ENCODE assay signal across 21 cellular contexts in genomic region chr3:77041756-77042155, GRCh38. TPM values are rescaled to one million over a fixed set of nuclear protein-coding genes. Genes with fewer than 3 reads are reported as not detected.
DNase-seq lines count a peak whose midpoint lies in the region; ATAC-seq and TF ChIP-seq lines count a peak whose summit lies in the region.
"Had no signal": no experiment of that assay in that cellular context is flagged by ENCODE, and none has a peak within 500 bp of the region (broad histone marks: within the 10 kb centered on the region; RNA-seq: fewer than 3 reads in every experiment).

No MANE protein-coding gene starts in this region.

- H3K9me3 Mint-ChIP-seq in WTC11, result no peaks in the 10 kb centered on the region

- peak overlapping the region; percentile 87 for H3K4me3 Mint-ChIP-seq in WTC11
- H3K4me3 Mint-ChIP-seq: CD4-positive, alpha-beta T cell; stimulated activated effector memory CD8-positive, alpha-beta T cell treated with anti-CD3 and anti-CD28 coated beads, Interleukin-12 subunit alpha, Interleukin-12 subunit beta, amount 100 ng/mL, for 72 hours; T-helper 17 cell had no signal

- intact Hi-C loops in left lung (cut with DNase I), result no loop called here
- intact Hi-C loops in upper lobe of right lung (cut with DNase I), result loop anchor here (10.0 kb wide), 1 partner anchor 213 kb away; no protein-coding TSS in a partner anchor
- intact Hi-C loops in right lobe of liver (cut with DNase I), result loop anchor here in 1 of 2 donors (10.0 kb wide), 1 partner anchor 213 kb away; no protein-coding TSS in a partner anchor

- TF ChIP-seq CTCF in WTC11 (IDR thresholded peaks at IDR 0.05) (no peak), left lung (IDR thresholded peaks at IDR 0.05) (no peak), upper lobe of right lung (IDR thresholded peaks at IDR 0.05) (no peak), right lobe of liver (IDR thresholded peaks at IDR 0.05) (no peak)

- H3K36me3 Mint-ChIP-seq in WTC11, result no peaks in the 10 kb centered on the region
- H3K36me3 Mint-ChIP-seq: stimulated activated effector memory CD8-positive, alpha-beta T cell treated with anti-CD3 and anti-CD28 coated beads, Interleukin-12 subunit alpha, Interleukin-12 subunit beta, amount 100 ng/mL, for 72 hours had no signal

- 43% methylated on average over 2 of the region's 2 CpGs for WGBS in right lobe of liver (ENCODE audit: insufficient coverage, low coverage, low lambda C conversion rate, missing lambda C conversion rate)

- no peaks in the 10 kb centered on the region for H3K36me3 ChIP-seq in left lung
- H3K36me3 ChIP-seq in upper lobe of right lung, result no peaks in the 10 kb centered on the region
- no peaks in the 10 kb centered on the region for H3K36me3 ChIP-seq in right lobe of liver

- POLR2A ChIA-PET in WTC11 (lab: Charles Lee), result no interaction called here

- H3K4me1 ChIP-seq in left lung (peaks cover 0 to 10% of the 10 kb centered on the region in 2 donors), upper lobe of right lung (no peaks in the 10 kb centered on the region), right lobe of liver (peaks cover 0 to 18% (median 0%) of the 10 kb centered on the region in 4 donors)
- H3K4me1 ChIP-seq: psoas muscle had no signal

- H3K27ac ChIP-seq in left lung (no peak overlapping the region), upper lobe of right lung (no peak overlapping the region), right lobe of liver (no peak overlapping the region)
- H3K27ac ChIP-seq: KMS-11, psoas muscle had no signal

- H3K4me3 ChIP-seq in left lung (peak overlapping the region; percentile 12 to 46), upper lobe of right lung (peak overlapping the region; percentile 54), right lobe of liver (no peak overlapping the region)
- H3K4me3 ChIP-seq: psoas muscle had no signal

- peaks cover 33 to 57% of the 10 kb centered on the region in 2 donors for H3K27me3 ChIP-seq in left lung
- peaks cover 36% of the 10 kb centered on the region for H3K27me3 ChIP-seq in upper lobe of right lung
- H3K27me3 ChIP-seq in right lobe of liver, result peaks cover 0 to 12% of the 10 kb centered on the region in 2 donors

- peaks cover 29% of the 10 kb centered on the region for H3K4me1 Mint-ChIP-seq in WTC11
- H3K4me1 Mint-ChIP-seq: stimulated activated effector memory CD8-positive, alpha-beta T cell treated with anti-CD3 and anti-CD28 coated beads, Interleukin-12 subunit alpha, Interleukin-12 subunit beta, amount 100 ng/mL, for 72 hours; T-helper 17 cell had no signal

- no peak overlapping the region for H3K27ac Mint-ChIP-seq in WTC11
- H3K27ac Mint-ChIP-seq: CD4-positive, alpha-beta T cell; stimulated activated effector memory CD8-positive, alpha-beta T cell treated with anti-CD3 and anti-CD28 coated beads, Interleukin-12 subunit alpha, Interleukin-12 subunit beta, amount 100 ng/mL, for 72 hours; T-helper 17 cell had no signal

- H3K27me3 Mint-ChIP-seq in WTC11 (ENCODE audit: low read depth), result peaks cover 24% of the 10 kb centered on the region

- CTCF ChIA-PET in WTC11 (lab: Charles Lee), result interaction anchor here (1.1 kb wide), 1 partner anchor 278 kb away, joined by 3 read pairs; no protein-coding TSS in a partner anchor

- H3K9me3 ChIP-seq in left lung, result no peaks in the 10 kb centered on the region
- H3K9me3 ChIP-seq in upper lobe of right lung, result no peaks in the 10 kb centered on the region
- no peaks in the 10 kb centered on the region for H3K9me3 ChIP-seq in right lobe of liver
- H3K9me3 ChIP-seq: psoas muscle had no signal

- DNase-seq in NCI-H2171 treated with DMSO at 0.1 percent for 48 hours (lab: John Stamatoyannopoulos, UW), result peak; percentile 2
- no peak for DNase-seq in NCI-H2171 (lab: John Stamatoyannopoulos, UW)
- no peak for DNase-seq in WTC11 (ENCODE audit: low spot score)
- DNase-seq in left lung, result no peak
- DNase-seq in upper lobe of right lung, result no peak
- DNase-seq in T-helper 9 cell, result no peak
- DNase-seq in DMS53 (lab: John Stamatoyannopoulos, UW), result no peak
- no peak for DNase-seq in right lobe of liver
- DNase-seq: activated CD4-positive, CD25-positive, alpha-beta regulatory T cell treated with anti-CD3 and anti-CD28 coated beads, Interleukin-2, amount 50 U/mL, for 72 hours; activated gamma-delta T cell treated with Interleukin-2 at 50 U/mL for 16 hours; CD4-positive, alpha-beta T cell; foreskin melanocyte; left ventricle myocardium superior; NCI-H1105; T-helper 17 cell had no signal

- no peak for ATAC-seq in WTC11
- no peak for ATAC-seq in left lung
- no peak for ATAC-seq in upper lobe of right lung
- no peak for ATAC-seq in right lobe of liver
- ATAC-seq: HCT116; left ventricle myocardium superior; psoas muscle; Right ventricle myocardium inferior; stimulated activated effector memory CD8-positive, alpha-beta T cell treated with anti-CD3 and anti-CD28 coated beads, Interleukin-12 subunit alpha, Interleukin-12 subunit beta, amount 100 ng/mL, for 72 hours; T-helper 17 cell had no signal

- no peak for TF ChIP-seq POLR2A in right lobe of liver (IDR thresholded peaks at IDR 0.05)

TF ChIP-seq in WTC11, 78 proteins besides CTCF, POLR2A, EP300 and RAD21 (continues in another document):
- TF ChIP-seq E2F4 (CRISPR knock-in tag; IDR thresholded peaks at IDR 0.05; ENCODE audit: borderline replicate concordance, low read depth) (no peak), ZNF138 (CRISPR knock-in tag; conservative IDR thresholded peaks at IDR 0.05) (no peak), CREB1 (CRISPR knock-in tag; IDR thresholded peaks at IDR 0.05) (no peak), JUN (CRISPR knock-in tag; IDR thresholded peaks at IDR 0.05) (no peak), CDX4 (CRISPR knock-in tag; IDR thresholded peaks at IDR 0.05; ENCODE audit: borderline replicate concordance) (no peak), GABPB1 (CRISPR knock-in tag; IDR thresholded peaks at IDR 0.05) (no peak), ATF6 (CRISPR knock-in tag; IDR thresholded peaks at IDR 0.05) (no peak), ZBTB43 (CRISPR knock-in tag; IDR thresholded peaks at IDR 0.05) (no peak), EMX1 (CRISPR knock-in tag; IDR thresholded peaks at IDR 0.05) (no peak), HMGA2 (CRISPR knock-in tag; IDR thresholded peaks at IDR 0.05) (no peak), SP1 (CRISPR knock-in tag; conservative IDR thresholded peaks at IDR 0.05) (no peak), NFE2L1 (CRISPR knock-in tag; IDR thresholded peaks at IDR 0.05) (no peak), FOXP4 (CRISPR knock-in tag; IDR thresholded peaks at IDR 0.05) (no peak)

RNA-seq across cellular contexts. Expression of gene ROBO2, which starts 1.9 kb away (rescaled TPM):
- total RNA-seq in WTC11 (2021) (11.7 to 12.4 TPM (median 12.0 TPM) in 3 replicates), left lung (10 to 100 TPM in 1 of 2 donors, 1 to 10 TPM in 1; 4.9 to 22.2 TPM), upper lobe of right lung (27.1 TPM), right lobe of liver (1 to 10 TPM in 2 of 6 experiments, under 1 TPM in 4; 0.07 to 1.7 (median 0.67) TPM)
- total RNA-seq: CD4-positive, alpha-beta T cell; myocyte; T-helper 17 cell had no signal

Comparison
In these comparisons a context has a peak if more than half of its experiments do, and no peak if none do; other contexts are left out.
1. H3K4me3 ChIP-seq: peak in left lung (2 of 2) and upper lobe of right lung (single experiment); none in right lobe of liver (0 of 3).